Comparison of ENCODE assay signal across 9 cellular contexts in genomic region chr5:176608937-176609723, GRCh38. TPM values are rescaled to one million over a fixed set of nuclear protein-coding genes. Genes with fewer than 3 reads are reported as not detected.
DNase-seq lines count a peak whose midpoint lies in the region; ATAC-seq and TF ChIP-seq lines count a peak whose summit lies in the region.
"Had no signal": no experiment of that assay in that cellular context is flagged by ENCODE, and none has a peak within 500 bp of the region (broad histone marks: within the 10 kb centered on the region; RNA-seq: fewer than 3 reads in every experiment).

No MANE protein-coding gene starts in this region.

- no peaks in the 10 kb centered on the region for H3K9me2 ChIP-seq in OCI-LY1 (ENCODE audit: low read depth, low read length)

- no peaks in the 10 kb centered on the region for H3K79me2 ChIP-seq in OCI-LY1 (ENCODE audit: insufficient read depth, low read length)

- peak overlapping the region; percentile 9 for H3K27ac Mint-ChIP-seq in chondrocyte (ENCODE audit: unreplicated experiment)
- no peak overlapping the region for H3K27ac Mint-ChIP-seq in nephron

- H3K4me1 Mint-ChIP-seq in chondrocyte (ENCODE audit: low read depth) (peaks cover 14% of the 10 kb centered on the region), nephron (peaks cover 7% of the 10 kb centered on the region)

- peaks cover 3% of the 10 kb centered on the region for H3K27me3 Mint-ChIP-seq in chondrocyte (ENCODE audit: low read depth)
- H3K27me3 Mint-ChIP-seq in nephron (ENCODE audit: low read depth) = peaks cover 40% of the 10 kb centered on the region

- no peaks in the 10 kb centered on the region for H3K36me3 Mint-ChIP-seq in chondrocyte (ENCODE audit: low read depth)
- H3K36me3 Mint-ChIP-seq in nephron (ENCODE audit: low read depth) = no peaks in the 10 kb centered on the region

- no peaks in the 10 kb centered on the region for H3K4me1 ChIP-seq in OCI-LY1 (ENCODE audit: insufficient read depth, low read length, severe bottlenecking)

- H3K27me3 ChIP-seq in OCI-LY1 (ENCODE audit: insufficient read depth, low read length) = no peaks in the 10 kb centered on the region

- no peak overlapping the region for H3K27ac ChIP-seq in OCI-LY1 (ENCODE audit: low read depth, low read length, poor library complexity, severe bottlenecking)

- no peak overlapping the region for H2AFZ ChIP-seq in OCI-LY1 (ENCODE audit: low read length)

- peak overlapping the region; percentile 78 for H3K4me2 ChIP-seq in OCI-LY1 (ENCODE audit: low read length)

- H3K9me3 Mint-ChIP-seq in chondrocyte (ENCODE audit: low read depth) = no peaks in the 10 kb centered on the region
- H3K9me3 Mint-ChIP-seq in nephron = no peaks in the 10 kb centered on the region

- no peaks in the 10 kb centered on the region for H3F3A ChIP-seq in OCI-LY1 (ENCODE audit: insufficient read depth, low read length)

- DNase-seq in EL = peak; percentile 28
- no peak for DNase-seq in chondrocyte (ENCODE audit: low spot score)
- DNase-seq in NCI-H2107 treated with DMSO at 0.1 percent for 48 hours (lab: John Stamatoyannopoulos, UW; ENCODE audit: unreplicated experiment) = no peak
- DNase-seq in NCI-H2227 treated with DMSO at 0.1 percent for 48 hours (lab: John Stamatoyannopoulos, UW) = no peak

- no peak for TF ChIP-seq CTCF in OCI-LY1 (IDR thresholded peaks at IDR 0.05; ENCODE audit: low read length)
- TF ChIP-seq CTCF in chondrocyte (IDR thresholded peaks at IDR 0.05) = no peak
- TF ChIP-seq CTCF in nephron (IDR thresholded peaks at IDR 0.05; ENCODE audit: unreplicated experiment in 3 of 3) = no peak

- peak overlapping the region; percentile 86 for H3K4me3 ChIP-seq in OCI-LY1 (ENCODE audit: low read depth, low read length, poor library complexity, severe bottlenecking)

- peak overlapping the region; percentile 71; the same call in 1 of the 2 replicates for H3K9ac ChIP-seq in OCI-LY1 (ENCODE audit: low read length)

- ATAC-seq in GM21576 (IDR thresholded peaks at IDR 0.05; ENCODE audit: unreplicated experiment) (peak; percentile 10), GM18873 (IDR thresholded peaks at IDR 0.05; ENCODE audit: low FRiP score, unreplicated experiment) (no peak)

- H3K4me3 Mint-ChIP-seq in chondrocyte (ENCODE audit: unreplicated experiment) (peak overlapping the region; percentile 86), nephron (peak overlapping the region; percentile 85 to 91 (median 86))

- no peaks in the 10 kb centered on the region for H3K9me3 ChIP-seq in OCI-LY1 (ENCODE audit: low read length)

- no peaks in the 10 kb centered on the region for H3K36me3 ChIP-seq in OCI-LY1 (ENCODE audit: insufficient read depth, low read length)

- no peaks in the 10 kb centered on the region for H4K20me1 ChIP-seq in OCI-LY1 (ENCODE audit: insufficient read depth, low read length)

RNA-seq across cellular contexts. Expression of gene GPRIN1, which starts 0.8 kb away (rescaled TPM):
- 1.7 to 2.9 TPM (median 2.1 TPM) in 3 replicates for total RNA-seq in chondrocyte

RNA-seq across cellular contexts. Expression of gene SNCB, which starts 21.2 kb away (rescaled TPM):
- total RNA-seq in chondrocyte = 0.45 to 0.95 TPM in 2 of 3 replicates, not detected in the other
- total RNA-seq: T-helper 2 cell treated with Interferon-gamma antibody and Interleukin-4, amounts not matched to agents 100 ng/mL and 5 ng/mL, for 36 hours had no signal

RNA-seq across cellular contexts. Expression of gene EIF4E1B, which starts 21.3 kb away (rescaled TPM):
- total RNA-seq in chondrocyte = not detected in 3 replicates
- total RNA-seq: T-helper 2 cell treated with Interferon-gamma antibody and Interleukin-4, amounts not matched to agents 100 ng/mL and 5 ng/mL, for 36 hours had no signal

RNA-seq across cellular contexts. Expression of gene TSPAN17, which starts 38.2 kb away (rescaled TPM):
- 40.8 to 49.8 TPM (median 48.0 TPM) in 3 replicates for total RNA-seq in chondrocyte

RNA-seq across cellular contexts. Expression of gene CDHR2, which starts 60.0 kb away (rescaled TPM):
- 0.40 to 1.5 TPM (median 0.46 TPM) in 3 replicates for total RNA-seq in chondrocyte
